In the genomic region with DNA sequence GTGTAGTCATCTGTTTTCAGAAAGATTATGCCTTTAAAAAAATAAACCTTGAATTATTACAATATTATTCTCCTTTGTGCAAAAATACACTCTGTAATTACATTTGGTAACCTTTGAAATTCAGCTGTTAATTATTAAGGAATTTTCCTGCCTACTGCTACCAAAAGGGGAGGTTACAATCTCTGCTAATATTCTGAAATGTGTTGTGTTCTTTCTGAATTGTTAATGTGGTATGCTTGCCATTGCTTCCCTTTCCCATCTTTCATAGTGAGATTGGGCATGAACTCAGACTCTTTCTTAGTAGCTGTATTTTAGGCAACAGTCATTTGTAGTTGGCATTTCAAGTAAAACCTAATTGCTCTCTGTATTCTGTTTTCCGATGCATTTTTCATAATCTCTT, we compare ENCODE assay signal across 7 cellular contexts.
"Had no signal": no experiment of that assay in that cellular context is flagged by ENCODE, and none has a peak within 500 bp of the region (broad histone marks: within the 10 kb centered on the region; RNA-seq: fewer than 3 reads in every experiment).

No MANE protein-coding gene starts in this region.

- H3K27ac Mint-ChIP-seq: GM23338, H9 had no signal

- H3K27ac ChIP-seq: HL-60 had no signal

- H3K4me1 Mint-ChIP-seq: GM23338, H9 had no signal

- H3K4me3 Mint-ChIP-seq: GM23338, H9 had no signal

- H3K4me3 ChIP-seq: GM23338 had no signal

- FAIRE-seq: H1, H54 had no signal

- ATAC-seq: GM23338 had no signal

- H3K9me3 Mint-ChIP-seq: GM23338, H9 had no signal

- DNase-seq: H9, HCEC 1CT, IMR-90 had no signal
